Comparison of ENCODE assay signal across 23 cellular contexts in the genomic region with DNA sequence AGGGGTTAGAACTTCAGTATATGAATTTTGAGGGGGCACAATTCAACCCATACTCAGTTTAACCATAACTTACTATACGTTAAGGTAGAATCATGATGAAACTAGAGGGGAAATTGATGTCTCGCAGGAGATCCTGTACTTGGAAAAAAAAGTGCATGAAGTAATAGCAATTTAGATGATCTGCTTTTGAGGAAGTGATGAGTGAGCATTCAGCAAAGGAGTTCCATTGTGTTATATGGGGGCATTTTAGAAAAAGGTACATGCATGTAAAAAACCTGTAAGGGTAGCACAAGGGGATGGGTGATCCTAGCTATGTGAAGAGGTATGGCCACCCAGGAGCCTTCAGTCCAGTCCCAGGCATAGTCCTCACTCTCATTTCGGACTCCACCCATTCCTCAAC. TPM values are rescaled to one million over a fixed set of nuclear protein-coding genes. Genes with fewer than 3 reads are reported as not detected.
"Had no signal": no experiment of that assay in that cellular context is flagged by ENCODE, and none has a peak within 500 bp of the region (broad histone marks: within the 10 kb centered on the region; RNA-seq: fewer than 3 reads in every experiment).

No MANE protein-coding gene starts in this region.

- H3K4me3 ChIP-seq: heart left ventricle, lung, neural progenitor cell, ovary, right atrium auricular region, sigmoid colon, skin epidermis, stomach, thoracic aorta, transverse colon had no signal

- H3K27ac ChIP-seq: heart left ventricle, neural progenitor cell, ovary, right atrium auricular region, sigmoid colon, skin epidermis, stomach, thoracic aorta, transverse colon had no signal

- H3K36me3 ChIP-seq: heart left ventricle, neural progenitor cell, ovary, right atrium auricular region, sigmoid colon, stomach, thoracic aorta, transverse colon had no signal

- H3K4me1 ChIP-seq: neural progenitor cell, right atrium auricular region, transverse colon had no signal

- H3K9me3 ChIP-seq: heart left ventricle, ovary, right atrium auricular region, sigmoid colon, stomach, thoracic aorta, transverse colon had no signal

- H3K27me3 ChIP-seq: heart left ventricle, neural progenitor cell, ovary, right atrium auricular region, sigmoid colon, stomach, transverse colon had no signal

- DNase-seq: effector memory CD4-positive, alpha-beta T cell; heart left ventricle; hippocampal formation; left colon; left ventricle myocardium superior; mesenchymal stem cell; midbrain; nucleus accumbens; ovary; sigmoid colon; stimulated activated CD4-positive, alpha-beta T cell treated with anti-CD3 and anti-CD28 coated beads, Interleukin-2, amount 100 ng/mL, for 24 hours; stimulated activated CD4-positive, alpha-beta T cell treated with anti-CD3 and anti-CD28 coated beads, Interleukin-4, amount 100 ng/mL, for 4 hours; stimulated activated naive CD4-positive, alpha-beta T cell; stomach; substantia nigra; transverse colon had no signal

RNA-seq across cellular contexts. Expression of a gene that starts 14.8 kb away (rescaled TPM):
- total RNA-seq: kidney epithelial cell; left ventricle myocardium superior; natural killer cell treated with Interleukin-12 subunit alpha and Interleukin-12 subunit beta and Interleukin-15 and Interleukin-18, amount 100 ng/mL, for 72 hours; right atrium auricular region; thoracic aorta had no signal
- polyA plus RNA-seq: heart left ventricle had no signal
